ENCODE assay signal across 3 cellular contexts in the genomic region with DNA sequence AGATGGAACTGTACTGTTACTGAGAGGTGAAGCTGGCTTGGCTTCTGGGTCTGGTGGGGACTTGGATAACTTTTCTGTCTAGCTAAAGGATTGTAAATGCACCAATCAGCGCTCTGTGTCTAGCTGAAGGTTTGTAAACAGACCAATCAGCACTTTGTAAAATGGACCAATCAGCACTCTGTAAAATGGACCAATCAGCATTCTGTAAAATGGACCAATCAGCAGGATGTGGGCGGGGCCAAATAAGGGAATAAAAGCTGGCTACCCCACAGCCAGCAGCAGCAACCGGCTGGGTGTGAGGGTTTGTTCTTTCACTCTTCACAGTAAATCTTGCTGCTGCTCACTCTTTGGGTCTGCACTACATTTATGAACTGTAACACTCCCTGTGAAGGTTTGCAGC. TPM values are rescaled to one million over a fixed set of nuclear protein-coding genes. Genes with fewer than 3 reads are reported as not detected.
"Had no signal": no experiment of that assay in that cellular context is flagged by ENCODE, and none has a peak within 500 bp of the region (broad histone marks: within the 10 kb centered on the region; RNA-seq: fewer than 3 reads in every experiment).

No MANE protein-coding gene starts in this region.

RNA-seq across cellular contexts. Expression of gene MYRIP, which starts 6.9 kb away (rescaled TPM):
- total RNA-seq: fibroblast of lung, fibroblast of villous mesenchyme, foreskin keratinocyte had no signal
- polyA plus RNA-seq: foreskin keratinocyte had no signal
